ENCODE assay signal across 1 cellular context in the genomic region with DNA sequence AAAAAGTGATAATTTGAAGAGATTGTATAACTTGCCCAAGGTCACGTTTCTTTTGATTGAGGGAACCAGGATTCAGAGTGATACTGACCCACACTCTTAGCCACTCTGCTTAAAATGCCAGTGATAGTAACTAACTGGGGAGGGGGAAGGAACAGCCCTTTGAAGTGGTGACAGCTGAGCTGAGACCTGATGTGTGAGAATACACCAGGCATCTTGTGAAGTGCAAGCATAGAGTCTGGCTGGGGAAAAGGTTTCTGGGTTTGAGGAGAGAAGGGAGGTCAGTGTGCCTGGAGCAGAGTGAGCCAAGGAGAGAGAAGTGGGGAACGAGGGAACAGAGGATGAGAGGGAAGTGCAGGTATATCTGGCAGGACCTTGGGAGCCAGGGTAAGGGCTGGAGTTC.
TF ChIP-seq lines count a peak whose summit lies in the region.

No MANE protein-coding gene starts in this region.

TF ChIP-seq in WTC11, 78 proteins besides CTCF, POLR2A, EP300 and RAD21 (continued from another document):
- TF ChIP-seq, protein P1, sequence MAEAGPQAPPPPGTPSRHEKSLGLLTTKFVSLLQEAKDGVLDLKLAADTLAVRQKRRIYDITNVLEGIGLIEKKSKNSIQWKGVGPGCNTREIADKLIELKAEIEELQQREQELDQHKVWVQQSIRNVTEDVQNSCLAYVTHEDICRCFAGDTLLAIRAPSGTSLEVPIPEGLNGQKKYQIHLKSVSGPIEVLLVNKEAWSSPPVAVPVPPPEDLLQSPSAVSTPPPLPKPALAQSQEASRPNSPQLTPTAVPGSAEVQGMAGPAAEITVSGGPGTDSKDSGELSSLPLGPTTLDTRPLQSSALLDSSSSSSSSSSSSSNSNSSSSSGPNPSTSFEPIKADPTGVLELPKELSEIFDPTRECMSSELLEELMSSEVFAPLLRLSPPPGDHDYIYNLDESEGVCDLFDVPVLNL (CRISPR knock-in tag; IDR thresholded peaks at IDR 0.05; ENCODE audit: borderline replicate concordance, low read depth): no peak
- TF ChIP-seq, protein P2, sequence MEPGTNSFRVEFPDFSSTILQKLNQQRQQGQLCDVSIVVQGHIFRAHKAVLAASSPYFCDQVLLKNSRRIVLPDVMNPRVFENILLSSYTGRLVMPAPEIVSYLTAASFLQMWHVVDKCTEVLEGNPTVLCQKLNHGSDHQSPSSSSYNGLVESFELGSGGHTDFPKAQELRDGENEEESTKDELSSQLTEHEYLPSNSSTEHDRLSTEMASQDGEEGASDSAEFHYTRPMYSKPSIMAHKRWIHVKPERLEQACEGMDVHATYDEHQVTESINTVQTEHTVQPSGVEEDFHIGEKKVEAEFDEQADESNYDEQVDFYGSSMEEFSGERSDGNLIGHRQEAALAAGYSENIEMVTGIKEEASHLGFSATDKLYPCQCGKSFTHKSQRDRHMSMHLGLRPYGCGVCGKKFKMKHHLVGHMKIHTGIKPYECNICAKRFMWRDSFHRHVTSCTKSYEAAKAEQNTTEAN (CRISPR knock-in tag; IDR thresholded peaks at IDR 0.05): no peak
- TF ChIP-seq RELA (CRISPR knock-in tag; IDR thresholded peaks at IDR 0.05; ENCODE audit: borderline replicate concordance): no peak
- TF ChIP-seq IRF2 (CRISPR knock-in tag; IDR thresholded peaks at IDR 0.05; ENCODE audit: borderline replicate concordance, low read depth): no peak
- TF ChIP-seq, protein P3, sequence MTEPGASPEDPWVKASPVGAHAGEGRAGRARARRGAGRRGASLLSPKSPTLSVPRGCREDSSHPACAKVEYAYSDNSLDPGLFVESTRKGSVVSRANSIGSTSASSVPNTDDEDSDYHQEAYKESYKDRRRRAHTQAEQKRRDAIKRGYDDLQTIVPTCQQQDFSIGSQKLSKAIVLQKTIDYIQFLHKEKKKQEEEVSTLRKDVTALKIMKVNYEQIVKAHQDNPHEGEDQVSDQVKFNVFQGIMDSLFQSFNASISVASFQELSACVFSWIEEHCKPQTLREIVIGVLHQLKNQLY (CRISPR knock-in tag; IDR thresholded peaks at IDR 0.05): no peak
- no peak for TF ChIP-seq HMGA2 (CRISPR knock-in tag; IDR thresholded peaks at IDR 0.05)
- no peak for TF ChIP-seq TP53 (CRISPR knock-in tag; IDR thresholded peaks at IDR 0.05)
- TF ChIP-seq KAT7 (CRISPR knock-in tag; IDR thresholded peaks at IDR 0.05; ENCODE audit: borderline replicate concordance): no peak
- TF ChIP-seq, protein P4, sequence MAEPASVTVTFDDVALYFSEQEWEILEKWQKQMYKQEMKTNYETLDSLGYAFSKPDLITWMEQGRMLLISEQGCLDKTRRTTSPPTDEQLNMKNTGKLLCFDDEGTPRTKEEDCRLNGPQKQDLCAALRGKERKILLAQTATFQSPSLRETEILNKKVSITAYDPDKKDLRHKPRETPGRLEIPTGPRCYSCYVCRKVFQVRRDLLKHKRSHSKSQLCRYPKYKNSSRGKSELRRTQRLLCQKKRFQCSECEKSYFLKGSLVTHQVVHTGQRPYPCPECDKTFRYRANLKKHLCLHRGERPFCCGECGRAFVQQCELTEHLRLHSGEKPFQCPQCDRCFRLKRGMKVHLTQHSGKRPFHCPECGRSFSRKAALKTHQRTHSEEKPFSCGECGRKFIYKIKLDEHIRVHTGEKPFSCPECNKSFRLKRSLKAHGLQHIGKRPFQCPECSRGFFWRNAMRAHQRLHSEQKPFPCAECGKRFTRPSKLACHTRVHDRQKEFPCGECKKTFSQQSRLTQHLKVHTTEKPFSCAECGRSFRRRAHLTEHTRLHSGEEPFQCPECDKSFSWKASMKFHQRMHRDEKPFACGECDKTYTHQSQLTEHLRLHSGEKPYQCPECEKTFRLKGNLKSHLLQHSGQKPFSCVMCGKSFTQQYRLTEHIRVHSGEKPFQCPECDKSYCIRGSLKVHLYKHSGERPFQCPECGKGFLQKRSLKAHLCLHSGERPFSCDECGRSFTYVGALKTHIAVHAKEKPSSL (CRISPR knock-in tag; conservative IDR thresholded peaks at IDR 0.05): no peak
- no peak for TF ChIP-seq ZNF219 (CRISPR knock-in tag; IDR thresholded peaks at IDR 0.05; ENCODE audit: borderline replicate concordance)
- no peak for TF ChIP-seq PRRX2 (CRISPR knock-in tag; IDR thresholded peaks at IDR 0.05)
- TF ChIP-seq, protein P5, sequence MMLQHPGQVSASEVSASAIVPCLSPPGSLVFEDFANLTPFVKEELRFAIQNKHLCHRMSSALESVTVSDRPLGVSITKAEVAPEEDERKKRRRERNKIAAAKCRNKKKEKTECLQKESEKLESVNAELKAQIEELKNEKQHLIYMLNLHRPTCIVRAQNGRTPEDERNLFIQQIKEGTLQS (CRISPR knock-in tag; conservative IDR thresholded peaks at IDR 0.05): no peak
- TF ChIP-seq FOXK1 (CRISPR knock-in tag; IDR thresholded peaks at IDR 0.05): no peak
TF ChIP-seq in WTC11: peak in this region for 0.
